In genomic region chr17:7840875-7841274, GRCh38 we compare ENCODE assay signal across 1 cellular context.
TF ChIP-seq lines count a peak whose summit lies in the region.

No MANE protein-coding gene starts in this region.

TF ChIP-seq in IMR-90, 13 proteins besides CTCF, POLR2A, EP300 and RAD21 (continued from another document):
- no peak for TF ChIP-seq RCOR1 (IDR thresholded peaks at IDR 0.05; ENCODE audit: insufficient replicate concordance, low read length)
- TF ChIP-seq BHLHE40 (IDR thresholded peaks at IDR 0.05; ENCODE audit: low read depth, low read length): no peak
- TF ChIP-seq MAFK (IDR thresholded peaks at IDR 0.05; ENCODE audit: low read depth, low read length): no peak
- no peak; the same call in 1 of the 2 replicates for TF ChIP-seq CHD1 (IDR thresholded peaks at IDR 0.05; ENCODE audit: low read depth, low read length)
- TF ChIP-seq MXI1 (IDR thresholded peaks at IDR 0.05; ENCODE audit: borderline replicate concordance, low read depth, low read length): no peak
